ENCODE assay signal across 26 cellular contexts in the genomic region with DNA sequence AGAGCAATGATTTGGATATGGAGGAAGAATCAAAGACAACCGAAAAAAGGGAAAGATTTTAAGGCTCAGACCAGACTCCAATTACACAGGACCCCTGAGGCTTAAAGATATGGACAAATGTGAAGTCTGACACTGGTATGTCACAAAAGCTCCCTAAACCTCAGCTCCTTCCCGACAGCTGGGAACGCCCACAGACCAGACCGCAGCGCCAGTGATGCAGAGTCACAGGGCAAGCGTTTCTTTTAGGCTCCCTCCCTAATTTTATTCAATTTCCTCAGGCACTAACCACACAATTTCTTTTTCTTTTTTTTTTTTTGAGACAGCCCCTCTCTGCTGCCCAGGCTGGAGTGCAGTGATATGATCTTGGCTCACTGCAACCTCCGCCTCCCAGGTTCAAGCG. TPM values are rescaled to one million over a fixed set of nuclear protein-coding genes. Genes with fewer than 3 reads are reported as not detected.
DNase-seq lines count a peak whose midpoint lies in the region; ATAC-seq and TF ChIP-seq lines count a peak whose summit lies in the region.
"Had no signal": no experiment of that assay in that cellular context is flagged by ENCODE, and none has a peak within 500 bp of the region (broad histone marks: within the 10 kb centered on the region; RNA-seq: fewer than 3 reads in every experiment).

No MANE protein-coding gene starts in this region.

- no peak overlapping the region for H3K27ac Mint-ChIP-seq in MCF 10A (ENCODE audit: low read depth, unreplicated experiment)
- no peak overlapping the region for H3K27ac Mint-ChIP-seq in activated naive CD4-positive, alpha-beta T cell treated with anti-CD3 and anti-CD28 coated beads for 36 hours
- H3K27ac Mint-ChIP-seq: activated CD4-positive, alpha-beta T cell treated with anti-CD3 and anti-CD28 coated beads, Interleukin-2, amount 10 ng/mL, durations not matched to agents 7 days and 5 days; CD8-positive, alpha-beta T cell; IgD-negative memory B cell had no signal

- DNase-seq in breast epithelium (ENCODE audit: low spot score in 2 of 2) = no peak
- no peak for DNase-seq in MCF 10A (ENCODE audit: unreplicated experiment)
- peak; percentile 8 for DNase-seq in SK-N-DZ (ENCODE audit: low spot score)
- peak; percentile 56 for DNase-seq in left ventricle myocardium superior
- no peak for DNase-seq in tibial nerve (ENCODE audit: low spot score in 2 of 2)
- no peak for DNase-seq in NCI-H446 (lab: John Stamatoyannopoulos, UW)
- DNase-seq in foreskin keratinocyte = no peak
- no peak for DNase-seq in activated naive CD4-positive, alpha-beta T cell treated with anti-CD3 and anti-CD28 coated beads for 36 hours
- DNase-seq: 8988T; activated CD4-positive, alpha-beta T cell treated with anti-CD3 and anti-CD28 coated beads, Interleukin-2, amount 10 ng/mL, durations not matched to agents 7 days and 5 days; activated naive CD4-positive, alpha-beta T cell treated with Interleukin-2 at 50 U/mL for 16 hours; head of caudate nucleus; kidney glomerular epithelial cell; NCI-H1105 treated with DMSO at 0.1 percent for 48 hours; NCI-H2029 treated with DMSO at 0.1 percent for 48 hours; NCI-H2227 treated with DMSO at 0.1 percent for 48 hours; NCI-H748 treated with DMSO at 0.1 percent for 48 hours; stimulated activated naive CD4-positive, alpha-beta T cell treated with Interleukin-2 at 50 U/mL for 16 hours; testis had no signal

- H3K27me3 ChIP-seq in breast epithelium (no peaks in the 10 kb centered on the region), tibial nerve (no peaks in the 10 kb centered on the region), foreskin keratinocyte (no peaks in the 10 kb centered on the region)
- H3K27me3 ChIP-seq: adrenal gland, neutrophil, testis had no signal

- 75 to 78% methylated on average over 8 of the region's 8 CpGs for WGBS in tibial nerve, 2 donors

- H3K36me3 ChIP-seq in breast epithelium = no peaks in the 10 kb centered on the region
- H3K36me3 ChIP-seq in tibial nerve = peaks cover 0 to 94% (median 4%) of the 10 kb centered on the region in 3 donors
- H3K36me3 ChIP-seq: neutrophil had no signal

- intact Hi-C loops in breast epithelium (cut with DNase I; ENCODE audit: low total_unique reads) (no loop called here), MCF 10A (cut with micrococcal nuclease) (no loop called here), left ventricle myocardium superior (cut with micrococcal nuclease) (no loop called here)
- intact Hi-C loops in activated naive CD4-positive, alpha-beta T cell treated with anti-CD3 and anti-CD28 coated beads for 36 hours (cut with micrococcal nuclease) = no loop called here

- no peak for TF ChIP-seq CTCF in breast epithelium (IDR thresholded peaks at IDR 0.05)
- TF ChIP-seq CTCF in MCF 10A (IDR thresholded peaks at IDR 0.05; ENCODE audit: unreplicated experiment) = no peak
- no peak for TF ChIP-seq CTCF in tibial nerve (IDR thresholded peaks at IDR 0.05)
- TF ChIP-seq CTCF in foreskin keratinocyte (conservative IDR thresholded peaks at IDR 0.05) = no peak

- H3K4me1 Mint-ChIP-seq in MCF 10A (ENCODE audit: insufficient read depth, unreplicated experiment) = no peaks in the 10 kb centered on the region
- peaks cover 12% of the 10 kb centered on the region for H3K4me1 Mint-ChIP-seq in activated naive CD4-positive, alpha-beta T cell treated with anti-CD3 and anti-CD28 coated beads for 36 hours (ENCODE audit: low read depth)
- H3K4me1 Mint-ChIP-seq: IgD-negative memory B cell had no signal

- BruUV-seq in MCF 10A (replicated peaks; lab: Mats Ljungman, UMichigan) = no TSS peak

- peaks cover 0 to 9% of the 10 kb centered on the region in 2 donors for H3K4me1 ChIP-seq in breast epithelium
- peaks cover 0 to 45% (median 11%) of the 10 kb centered on the region in 4 donors for H3K4me1 ChIP-seq in tibial nerve
- H3K4me1 ChIP-seq in foreskin keratinocyte = no peaks in the 10 kb centered on the region
- H3K4me1 ChIP-seq: adrenal gland had no signal

- H3K4me3 ChIP-seq in breast epithelium (no peak overlapping the region), tibial nerve (no peak overlapping the region)
- H3K4me3 ChIP-seq: adrenal gland, lung, testis had no signal

- H3K9me3 ChIP-seq in breast epithelium = no peaks in the 10 kb centered on the region
- H3K9me3 ChIP-seq in tibial nerve = no peaks in the 10 kb centered on the region
- H3K9me3 ChIP-seq: adrenal gland, neutrophil, testis had no signal

- ATAC-seq in left ventricle myocardium superior (peak; percentile 49), foreskin keratinocyte (no peak)
- ATAC-seq: CD8-positive, alpha-beta T cell; sciatic nerve had no signal

- POLR2A ChIA-PET in MCF 10A (lab: Yijun Ruan, JAX) = interaction anchor here (0.6 to 1.1 kb wide), 3 partner anchors 8 to 845 kb away, joined by 3 read pairs; no protein-coding TSS in a partner anchor

- TF ChIP-seq EP300 in tibial nerve (IDR thresholded peaks at IDR 0.05) = no peak

- H3K4me3 Mint-ChIP-seq in MCF 10A (ENCODE audit: unreplicated experiment) = no peak overlapping the region
- no peak overlapping the region for H3K4me3 Mint-ChIP-seq in activated naive CD4-positive, alpha-beta T cell treated with anti-CD3 and anti-CD28 coated beads for 36 hours
- H3K4me3 Mint-ChIP-seq: activated CD4-positive, alpha-beta T cell treated with anti-CD3 and anti-CD28 coated beads, Interleukin-2, amount 10 ng/mL, durations not matched to agents 7 days and 5 days; brain; CD8-positive, alpha-beta T cell; IgD-negative memory B cell had no signal

- CTCF ChIA-PET in MCF 10A (lab: Yijun Ruan, JAX) = interaction anchor here (1.0 kb wide), 1 partner anchor 80 kb away, joined by 3 read pairs; no protein-coding TSS in a partner anchor
- CTCF ChIA-PET in activated naive CD4-positive, alpha-beta T cell treated with anti-CD3 and anti-CD28 coated beads for 36 hours (lab: Charles Lee) = interaction anchor here (0.7 to 0.9 kb wide), 2 partner anchors 43 to 71 kb away, joined by 3 read pairs; no protein-coding TSS in a partner anchor

- H3K27me3 Mint-ChIP-seq in MCF 10A (ENCODE audit: insufficient read depth, unreplicated experiment) = no peaks in the 10 kb centered on the region
- no peaks in the 10 kb centered on the region for H3K27me3 Mint-ChIP-seq in activated naive CD4-positive, alpha-beta T cell treated with anti-CD3 and anti-CD28 coated beads for 36 hours (ENCODE audit: low read depth)
- H3K27me3 Mint-ChIP-seq: activated CD4-positive, alpha-beta T cell treated with anti-CD3 and anti-CD28 coated beads, Interleukin-2, amount 10 ng/mL, durations not matched to agents 7 days and 5 days had no signal

- TF ChIP-seq POLR2A in breast epithelium (IDR thresholded peaks at IDR 0.05) (no peak), tibial nerve (IDR thresholded peaks at IDR 0.05) (no peak)

- H3K27ac ChIP-seq in breast epithelium (peak overlapping the region; percentile 40 to 82), tibial nerve (peak overlapping the region in 3 of 4 donors; percentile 24 to 85 (median 81)), foreskin keratinocyte (no peak overlapping the region)
- H3K27ac ChIP-seq: adrenal gland, neutrophil, testis had no signal

- H3K36me3 Mint-ChIP-seq in MCF 10A (ENCODE audit: insufficient read depth, unreplicated experiment) = no peaks in the 10 kb centered on the region
- H3K36me3 Mint-ChIP-seq in activated naive CD4-positive, alpha-beta T cell treated with anti-CD3 and anti-CD28 coated beads for 36 hours (ENCODE audit: low read depth) = no peaks in the 10 kb centered on the region
- H3K36me3 Mint-ChIP-seq: CD8-positive, alpha-beta T cell had no signal

- no peaks in the 10 kb centered on the region for H3K9me3 Mint-ChIP-seq in MCF 10A (ENCODE audit: unreplicated experiment)
- no peaks in the 10 kb centered on the region for H3K9me3 Mint-ChIP-seq in activated naive CD4-positive, alpha-beta T cell treated with anti-CD3 and anti-CD28 coated beads for 36 hours
- H3K9me3 Mint-ChIP-seq: activated CD4-positive, alpha-beta T cell treated with anti-CD3 and anti-CD28 coated beads, Interleukin-2, amount 10 ng/mL, durations not matched to agents 7 days and 5 days; brain; CD8-positive, alpha-beta T cell; IgD-negative memory B cell had no signal

RNA-seq across cellular contexts. Expression of gene NID1, which starts 40.2 kb away (rescaled TPM):
- total RNA-seq in breast epithelium = 100 to 1,000 TPM in 2 of 3 donors, 10 to 100 TPM in 1; 60.3 to 288 (median 154) TPM
- total RNA-seq in MCF 10A (2022) = 0.10 and 0.16 TPM in 2 replicates
- 0.14 and 0.27 TPM in 2 replicates for polyA plus RNA-seq in SK-N-DZ (2014; cell fraction: cytosol; rRNA removed)
- polyA plus RNA-seq in SK-N-DZ (2014; cell fraction: nucleus; rRNA removed) = not detected in 2 replicates
- total RNA-seq in left ventricle myocardium superior = 47.6 TPM
- 100 to 1,000 TPM; 192 to 321 (median 215) TPM for total RNA-seq in tibial nerve
- total RNA-seq in foreskin keratinocyte = 8.5 and 17.5 TPM in 2 replicates
- 3.4 and 5.6 TPM in 2 replicates for polyA plus RNA-seq in foreskin keratinocyte
- under 1 TPM in 1 of 2 experiments, not detected in 1; 0.10 TPM for total RNA-seq in activated naive CD4-positive, alpha-beta T cell treated with anti-CD3 and anti-CD28 coated beads for 36 hours
- total RNA-seq: CD8-positive, alpha-beta T cell had no signal
- polyA plus RNA-seq: IgD-negative memory B cell had no signal

Comparison
In these comparisons a context has a peak if more than half of its experiments do, and no peak if none do; other contexts are left out.
1. DNase-seq: peak in SK-N-DZ (single experiment) and left ventricle myocardium superior (single experiment); none in breast epithelium (0 of 2), MCF 10A (single experiment), tibial nerve (0 of 2), NCI-H446 (0 of 2), foreskin keratinocyte (0 of 2) and activated naive CD4-positive, alpha-beta T cell treated with anti-CD3 and anti-CD28 coated beads for 36 hours (single experiment).